9 cellular contexts compared by ENCODE assay signal in the genomic region with DNA sequence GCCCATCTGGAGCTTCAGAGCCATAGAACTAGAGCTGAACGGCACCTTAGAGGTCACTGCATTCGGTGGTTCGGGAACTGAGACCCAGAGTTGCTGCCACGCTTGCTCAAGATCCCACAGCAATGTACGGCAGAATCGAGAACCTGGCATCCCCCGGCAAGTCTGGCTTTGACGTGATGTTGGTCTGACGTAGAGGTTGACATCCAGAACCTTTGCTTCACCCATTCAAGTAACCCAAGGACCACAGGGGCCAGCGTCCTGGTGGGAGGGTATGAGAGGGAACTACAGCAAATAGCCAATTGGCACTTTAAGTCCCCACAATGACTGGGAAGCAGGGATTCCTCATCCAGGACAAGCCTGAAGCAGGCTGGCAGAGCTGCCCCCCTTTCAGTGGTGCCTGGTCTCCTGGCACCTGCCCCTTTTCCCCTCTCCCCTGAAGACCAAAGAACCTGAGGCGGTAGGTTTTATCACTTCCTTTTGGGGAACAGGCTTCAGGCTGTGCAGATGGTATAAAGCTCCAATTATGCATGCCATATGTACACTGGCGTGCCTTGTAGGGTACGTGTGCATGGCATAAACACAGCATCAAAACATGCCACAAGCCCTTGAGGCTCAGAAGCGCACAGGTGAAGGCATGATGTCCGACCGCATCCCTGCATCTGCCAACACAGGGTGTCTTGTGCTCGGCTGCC. TPM values are rescaled to one million over a fixed set of nuclear protein-coding genes. Genes with fewer than 3 reads are reported as not detected.
A peak's percentile ranks its signal among the peaks of the same experiment; 100 is the strongest.
DNase-seq lines count a peak whose midpoint lies in the region; ATAC-seq and TF ChIP-seq lines count a peak whose summit lies in the region.
"Had no signal": no experiment of that assay in that cellular context is flagged by ENCODE, and none has a peak within 500 bp of the region (broad histone marks: within the 10 kb centered on the region; RNA-seq: fewer than 3 reads in every experiment).

No MANE protein-coding gene starts in this region.

- no peaks in the 10 kb centered on the region for H3K27me3 ChIP-seq in HL-60 (ENCODE audit: insufficient read depth, poor library complexity, severe bottlenecking)
- H3K27me3 ChIP-seq in right lobe of liver = no peaks in the 10 kb centered on the region
- H3K27me3 ChIP-seq in subcutaneous abdominal adipose tissue (ENCODE audit: control insufficient read depth in 5 of 5, insufficient read depth in 4 of 5, low read length in 5 of 5) = no peaks in the 10 kb centered on the region
- H3K27me3 ChIP-seq in foreskin keratinocyte = peaks cover 25% of the 10 kb centered on the region
- H3K27me3 ChIP-seq: left lung had no signal

- DNase-seq in HL-60 (ENCODE audit: low read depth in 1 of 2, low spot score in 1 of 2) = no peak
- DNase-seq in activated CD8-positive, alpha-beta T cell treated with anti-CD3 and anti-CD28 coated beads for 36 hours = no peak
- no peak for DNase-seq in right lobe of liver
- no peak for DNase-seq in foreskin keratinocyte
- DNase-seq in activated naive CD4-positive, alpha-beta T cell treated with Interleukin-2 at 50 U/mL for 16 hours = no peak
- DNase-seq in DMS53 (lab: John Stamatoyannopoulos, UW) = no peak
- DNase-seq in mucosa of gallbladder (ENCODE audit: low spot score) = no peak

- no peak overlapping the region for H3K27ac Mint-ChIP-seq in activated CD8-positive, alpha-beta T cell treated with anti-CD3 and anti-CD28 coated beads for 36 hours

- H3K9me3 ChIP-seq in right lobe of liver = no peaks in the 10 kb centered on the region
- no peaks in the 10 kb centered on the region for H3K9me3 ChIP-seq in subcutaneous abdominal adipose tissue (ENCODE audit: control insufficient read depth in 5 of 5, low read length in 5 of 5)
- H3K9me3 ChIP-seq: left lung had no signal

- no peaks in the 10 kb centered on the region for H3K4me1 Mint-ChIP-seq in activated CD8-positive, alpha-beta T cell treated with anti-CD3 and anti-CD28 coated beads for 36 hours (ENCODE audit: low read depth)

- POLR2A ChIA-PET in activated CD8-positive, alpha-beta T cell treated with anti-CD3 and anti-CD28 coated beads for 36 hours (lab: Charles Lee) = interaction anchor here (0.8 to 1.1 kb wide), 3 partner anchors 19 to 177 kb away, joined by 3 to 4 read pairs (median 4); no protein-coding TSS in a partner anchor

- H3K36me3 ChIP-seq in right lobe of liver = no peaks in the 10 kb centered on the region
- H3K36me3 ChIP-seq in subcutaneous abdominal adipose tissue (ENCODE audit: control insufficient read depth in 5 of 5, insufficient read depth in 5 of 5, low read length in 5 of 5) = peaks cover 0 to 2% (median 0%) of the 10 kb centered on the region in 5 donors
- H3K36me3 ChIP-seq: left lung had no signal

- intact Hi-C loops in activated CD8-positive, alpha-beta T cell treated with anti-CD3 and anti-CD28 coated beads for 36 hours (cut with micrococcal nuclease) = no loop called here
- intact Hi-C loops in right lobe of liver (cut with DNase I) = no loop called here

- CTCF ChIA-PET in activated CD8-positive, alpha-beta T cell treated with anti-CD3 and anti-CD28 coated beads for 36 hours (lab: Charles Lee) = interaction anchor here (1.1 kb wide), 1 partner anchor 37 kb away, joined by 4 read pairs; no protein-coding TSS in a partner anchor

- no peaks in the 10 kb centered on the region for H3K9me3 Mint-ChIP-seq in activated CD8-positive, alpha-beta T cell treated with anti-CD3 and anti-CD28 coated beads for 36 hours

- 67% methylated on average over 7 of the region's 17 CpGs for WGBS in right lobe of liver (ENCODE audit: insufficient coverage, low coverage, low lambda C conversion rate, missing lambda C conversion rate)

- peak overlapping the region in 1 of 5 donors; percentile 67 for H3K9ac ChIP-seq in subcutaneous abdominal adipose tissue (ENCODE audit: low read length in 5 of 5)

- peak overlapping the region; percentile 17 for H3K4me3 ChIP-seq in HL-60 (replicated peaks; ENCODE audit: insufficient read depth, low read length)
- H3K4me3 ChIP-seq in right lobe of liver = no peak overlapping the region
- peak overlapping the region; percentile 48 to 81 (median 62) for H3K4me3 ChIP-seq in subcutaneous abdominal adipose tissue (ENCODE audit: low read depth in 1 of 5, low read length in 5 of 5)

- H3K27me3 Mint-ChIP-seq in activated CD8-positive, alpha-beta T cell treated with anti-CD3 and anti-CD28 coated beads for 36 hours = peaks cover 7% of the 10 kb centered on the region

- no peak for TF ChIP-seq POLR2A in right lobe of liver (IDR thresholded peaks at IDR 0.05)

- H3K4me1 ChIP-seq in right lobe of liver (peaks cover 0 to 25% (median 9%) of the 10 kb centered on the region in 4 donors), subcutaneous abdominal adipose tissue (ENCODE audit: control insufficient read depth in 5 of 5, insufficient read depth in 5 of 5, low read length in 5 of 5) (peaks cover 10 to 35% (median 31%) of the 10 kb centered on the region in 5 donors), foreskin keratinocyte (peaks cover 4% of the 10 kb centered on the region)

- TF ChIP-seq CTCF in HL-60 (IDR thresholded peaks at IDR 0.05; ENCODE audit: insufficient read depth, low read length) = no peak
- TF ChIP-seq CTCF in activated CD8-positive, alpha-beta T cell treated with anti-CD3 and anti-CD28 coated beads for 36 hours (IDR thresholded peaks at IDR 0.05) = no peak
- no peak for TF ChIP-seq CTCF in right lobe of liver (IDR thresholded peaks at IDR 0.05)
- no peak for TF ChIP-seq CTCF in foreskin keratinocyte (conservative IDR thresholded peaks at IDR 0.05)

- no peaks in the 10 kb centered on the region for H3K36me3 Mint-ChIP-seq in activated CD8-positive, alpha-beta T cell treated with anti-CD3 and anti-CD28 coated beads for 36 hours (ENCODE audit: low read depth)

- H3K27ac ChIP-seq in HL-60 (replicated peaks) = no peak overlapping the region
- H3K27ac ChIP-seq in right lobe of liver = peak overlapping the region in 2 of 3 donors; percentile 5 to 47
- H3K27ac ChIP-seq in subcutaneous abdominal adipose tissue (ENCODE audit: low read depth, low read length) = no peak overlapping the region
- no peak overlapping the region for H3K27ac ChIP-seq in foreskin keratinocyte

- peak; percentile 27 for ATAC-seq in activated CD8-positive, alpha-beta T cell treated with anti-CD3 and anti-CD28 coated beads for 36 hours
- ATAC-seq in right lobe of liver = no peak
- no peak for ATAC-seq in foreskin keratinocyte

- H3K4me3 Mint-ChIP-seq in activated CD8-positive, alpha-beta T cell treated with anti-CD3 and anti-CD28 coated beads for 36 hours = no peak overlapping the region

RNA-seq across cellular contexts. Expression of a gene that starts 15.3 kb away (rescaled TPM):
- total RNA-seq in activated CD8-positive, alpha-beta T cell treated with anti-CD3 and anti-CD28 coated beads for 36 hours = 1 to 10 TPM; 1.4 to 2.0 TPM
- 10 to 100 TPM in 4 of 6 experiments, 1 to 10 TPM in 2; 6.1 to 28.9 (median 15.5) TPM for total RNA-seq in right lobe of liver
- total RNA-seq in foreskin keratinocyte = 7.5 and 9.6 TPM in 2 replicates
- polyA plus RNA-seq in foreskin keratinocyte = 3.7 and 6.2 TPM in 2 replicates
- total RNA-seq in mucosa of gallbladder = 28.4 TPM

Comparison
In these comparisons a context has a peak if more than half of its experiments do, and no peak if none do; other contexts are left out.
1. H3K27ac ChIP-seq: peak in right lobe of liver (2 of 3); none in HL-60 (single experiment), subcutaneous abdominal adipose tissue (single experiment) and foreskin keratinocyte (single experiment).
2. H3K4me3 ChIP-seq: peak in HL-60 (single experiment) and subcutaneous abdominal adipose tissue (5 of 5); none in right lobe of liver (0 of 3).